ENCODE assay signal across 11 cellular contexts in genomic region chr19:13463296-13463695, GRCh38. TPM values are rescaled to one million over a fixed set of nuclear protein-coding genes. Genes with fewer than 3 reads are reported as not detected.
DNase-seq lines count a peak whose midpoint lies in the region; ATAC-seq and TF ChIP-seq lines count a peak whose summit lies in the region.
"Had no signal": no experiment of that assay in that cellular context is flagged by ENCODE, and none has a peak within 500 bp of the region (broad histone marks: within the 10 kb centered on the region; RNA-seq: fewer than 3 reads in every experiment).

No MANE protein-coding gene starts in this region.

- no peak overlapping the region for H3K4me2 ChIP-seq in OCI-LY7 (ENCODE audit: low read length)

- no peak for TF ChIP-seq POLR2A in body of pancreas (IDR thresholded peaks at IDR 0.05)

- BruUV-seq in OCI-LY7 (replicated peaks; lab: Mats Ljungman, UMichigan): no TSS peak

- H2AFZ ChIP-seq in OCI-LY7 (ENCODE audit: low read length): no peak overlapping the region

- peak; percentile 1 for DNase-seq in stimulated activated CD4-positive, alpha-beta T cell treated with anti-CD3 and anti-CD28 coated beads, Interleukin-12 subunit alpha, Interleukin-12 subunit beta, amount 100 ng/mL, for 4 hours
- DNase-seq in stimulated activated CD4-positive, alpha-beta T cell treated with anti-CD3 and anti-CD28 coated beads, Interleukin-1b, Interleukin-23, amount 100 ng/mL, for 48 hours: no peak
- DNase-seq in OCI-LY7 (ENCODE audit: low spot score) (peak; percentile 19), epithelial cell of esophagus (ENCODE audit: low read depth) (peak; percentile 8), NCI-H2081 (lab: John Stamatoyannopoulos, UW) (no peak), left lung (no peak), NCI-H2196 (lab: John Stamatoyannopoulos, UW; ENCODE audit: unreplicated experiment) (no peak), body of pancreas (no peak)
- DNase-seq: effector CD4-positive, alpha-beta T cell; NCI-H1417 treated with DMSO at 0.1 percent for 48 hours had no signal

- ATAC-seq in left lung (no peak), body of pancreas (no peak)
- ATAC-seq: CD8-positive, alpha-beta T cell had no signal

- H3K4me1 ChIP-seq in OCI-LY7 (ENCODE audit: insufficient read depth, low read length, poor library complexity, severe bottlenecking) (no peaks in the 10 kb centered on the region), left lung (no peaks in the 10 kb centered on the region), body of pancreas (no peaks in the 10 kb centered on the region)

- TF ChIP-seq CTCF in OCI-LY7 (conservative IDR thresholded peaks at IDR 0.05; ENCODE audit: low read length) (no peak), epithelial cell of esophagus (IDR thresholded peaks at IDR 0.05; ENCODE audit: insufficient read depth, low read depth, low read length, missing control alignments) (no peak), left lung (IDR thresholded peaks at IDR 0.05) (no peak), body of pancreas (IDR thresholded peaks at IDR 0.05) (no peak)

- H3K27me3 ChIP-seq in left lung: peaks cover 0 to 54% of the 10 kb centered on the region in 2 donors
- H3K27me3 ChIP-seq in body of pancreas: peaks cover 0 to 5% of the 10 kb centered on the region in 2 donors

- H3K9me3 ChIP-seq in OCI-LY7 (ENCODE audit: low read length): no peaks in the 10 kb centered on the region
- no peaks in the 10 kb centered on the region for H3K9me3 ChIP-seq in left lung
- no peaks in the 10 kb centered on the region for H3K9me3 ChIP-seq in body of pancreas

- H3K27ac ChIP-seq in OCI-LY7 (ENCODE audit: low read depth, low read length, poor library complexity, severe bottlenecking): no peak overlapping the region
- H3K27ac ChIP-seq in left lung: no peak overlapping the region
- H3K27ac ChIP-seq in body of pancreas: no peak overlapping the region

- no peaks in the 10 kb centered on the region for H4K20me1 ChIP-seq in OCI-LY7 (ENCODE audit: insufficient read depth, low read length)

- H3K36me3 ChIP-seq in OCI-LY7 (ENCODE audit: insufficient read depth, low read length) (no peaks in the 10 kb centered on the region), left lung (no peaks in the 10 kb centered on the region), body of pancreas (replicated peaks in 1 of 2; ENCODE audit: insufficient read depth in 1 of 2, low read depth in 2 of 2) (no peaks in the 10 kb centered on the region)

- intact Hi-C loops in OCI-LY7 (cut with micrococcal nuclease; ENCODE audit: unreplicated experiment): no loop called here
- intact Hi-C loops in left lung (cut with DNase I): no loop called here
- intact Hi-C loops in body of pancreas (cut with DNase I): no loop called here

- H3K4me3 ChIP-seq in OCI-LY7 (ENCODE audit: low read depth, low read length, poor library complexity, severe bottlenecking): no peak overlapping the region
- no peak overlapping the region for H3K4me3 ChIP-seq in epithelial cell of esophagus (ENCODE audit: low read length)
- H3K4me3 ChIP-seq in left lung: no peak overlapping the region
- no peak overlapping the region for H3K4me3 ChIP-seq in body of pancreas

- POLR2A ChIA-PET in OCI-LY7 (lab: Charles Lee): no interaction called here

- 12 to 17% methylated on average over 6 of the region's 6 CpGs for WGBS in body of pancreas, 2 donors

- CTCF ChIA-PET in OCI-LY7 (lab: Charles Lee; ENCODE audit: unreplicated experiment): no interaction called here

- H3K79me2 ChIP-seq in OCI-LY7 (ENCODE audit: insufficient read depth, low read depth, low read length): no peaks in the 10 kb centered on the region

- H3K9me2 ChIP-seq in OCI-LY7 (ENCODE audit: insufficient read depth, low read length): no peaks in the 10 kb centered on the region

RNA-seq across cellular contexts. Expression of gene CACNA1A, which starts 43.0 kb away (rescaled TPM):
- total RNA-seq in OCI-LY7 (2014; rRNA removed; shearing (Covaris generic)): 0.03 and 0.19 TPM in 2 replicates
- 0.78 and 1.4 TPM in 2 replicates for total RNA-seq in OCI-LY7 (2022)
- total RNA-seq in left lung: under 1 TPM; 0.20 to 0.31 TPM
- 1 to 10 TPM; 6.7 to 7.6 TPM for total RNA-seq in body of pancreas

Comparison
In these comparisons a context has a peak if more than half of its experiments do, and no peak if none do; other contexts are left out.
1. DNase-seq: peak in stimulated activated CD4-positive, alpha-beta T cell treated with anti-CD3 and anti-CD28 coated beads, Interleukin-12 subunit alpha, Interleukin-12 subunit beta, amount 100 ng/mL, for 4 hours (single experiment), OCI-LY7 (single experiment) and epithelial cell of esophagus (single experiment); none in stimulated activated CD4-positive, alpha-beta T cell treated with anti-CD3 and anti-CD28 coated beads, Interleukin-1b, Interleukin-23, amount 100 ng/mL, for 48 hours (single experiment), NCI-H2081 (0 of 2), left lung (0 of 2), NCI-H2196 (single experiment) and body of pancreas (0 of 4).